Comparison of ENCODE assay signal across 9 cellular contexts in genomic region chr9:35042891-35043545, GRCh38.
"Had no signal": no experiment of that assay in that cellular context is flagged by ENCODE, and none has a peak within 500 bp of the region (broad histone marks: within the 10 kb centered on the region; RNA-seq: fewer than 3 reads in every experiment).

No MANE protein-coding gene starts in this region.

- H3K27ac ChIP-seq: cardiac muscle cell, gastroesophageal sphincter, heart right ventricle, left ventricle myocardium inferior, tibial artery had no signal

- DNase-seq: activated naive CD4-positive, alpha-beta T cell treated with Interleukin-2 at 50 U/mL for 16 hours; amniotic stem cell; heart right ventricle; left ventricle myocardium inferior; stimulated activated naive CD4-positive, alpha-beta T cell treated with Interleukin-2 at 50 U/mL for 16 hours; tibial artery had no signal

- H3K4me1 ChIP-seq: gastroesophageal sphincter, left ventricle myocardium inferior, tibial artery had no signal

- H3K4me3 ChIP-seq: cardiac muscle cell, gastroesophageal sphincter, heart right ventricle, left ventricle myocardium inferior, tibial artery had no signal

- H3K9me3 ChIP-seq: gastroesophageal sphincter, heart right ventricle, left ventricle myocardium inferior, tibial artery had no signal

- ATAC-seq: activated CD4-positive, CD25-positive, alpha-beta regulatory T cell treated with anti-CD3 and anti-CD28 coated beads, Interleukin-2, amount 50 U/mL, for 24 hours; gastroesophageal sphincter had no signal
